21 cellular contexts compared by ENCODE assay signal in genomic region chr10:99339077-99339476, GRCh38. TPM values are rescaled to one million over a fixed set of nuclear protein-coding genes. Genes with fewer than 3 reads are reported as not detected.
A peak's percentile ranks its signal among the peaks of the same experiment; 100 is the strongest.
DNase-seq lines count a peak whose midpoint lies in the region; FAIRE-seq and TF ChIP-seq lines count a peak whose summit lies in the region.
"Had no signal": no experiment of that assay in that cellular context is flagged by ENCODE, and none has a peak within 500 bp of the region (broad histone marks: within the 10 kb centered on the region; RNA-seq: fewer than 3 reads in every experiment).

No MANE protein-coding gene starts in this region.

- no peaks in the 10 kb centered on the region for H3K4me1 ChIP-seq in colonic mucosa
- H3K4me1 ChIP-seq: tibial nerve had no signal

- peak; percentile 28 for FAIRE-seq in GM12891 (lab: Jason Lieb, UNC)
- FAIRE-seq in RCC 7860 (lab: Jason Lieb, UNC): no peak

- H3K4me3 ChIP-seq in colonic mucosa: no peak overlapping the region
- H3K4me3 ChIP-seq: tibial nerve had no signal

- DNase-seq in GM12891 (ENCODE audit: insufficient read length, low spot score): no peak
- DNase-seq in RCC 7860 (ENCODE audit: low spot score): peak; percentile 18
- peak; percentile 8 for DNase-seq in iris pigment epithelial cell (ENCODE audit: low read depth)
- no peak for DNase-seq in stimulated activated CD4-positive, alpha-beta T cell treated with anti-CD3 and anti-CD28 coated beads, Interleukin-2, amount 100 ng/mL, for 24 hours
- DNase-seq in colonic mucosa: no peak
- no peak for DNase-seq in G401 (ENCODE audit: low spot score)
- no peak for DNase-seq in stimulated activated CD4-positive, alpha-beta T cell treated with anti-CD3 and anti-CD28 coated beads, Interleukin-1b, Interleukin-23, amount 100 ng/mL, for 48 hours
- DNase-seq: activated CD4-positive, alpha-beta T cell treated with anti-CD3 and anti-CD28 coated beads, Interleukin-2, amount 50 U/mL, for 4 hours; activated naive CD4-positive, alpha-beta T cell treated with anti-CD3 and anti-CD28 coated beads, Interleukin-2, amount 10 ng/mL, durations not matched to agents 7 days and 5 days; activated T-cell treated with anti-CD3 and anti-CD28 coated beads, Interleukin-2, amount 50 U/mL, for 1 hour; dorsolateral prefrontal cortex; head of caudate nucleus; NCI-H1417; NCI-H2171; nephron progenitor cell; RPMI8226; stimulated activated naive B cell treated with anti-CD40 and anti-IgM and Interleukin-4, amounts not matched to agents 10 μg/mL and 1 μg/mL and 100 μg/mL, for 72 hours had no signal

- no peaks in the 10 kb centered on the region for H3K36me3 ChIP-seq in colonic mucosa
- H3K36me3 ChIP-seq: tibial nerve had no signal

- H3K9me3 ChIP-seq in colonic mucosa: no peaks in the 10 kb centered on the region
- H3K9me3 ChIP-seq: tibial nerve had no signal

- intact Hi-C loops in colonic mucosa (cut with DNase I): no loop called here

- H3K27ac ChIP-seq in 22Rv1 (peak overlapping the region; percentile 68; the same call in 1 of the 2 replicates), colonic mucosa (no peak overlapping the region)
- H3K27ac ChIP-seq: HL-60, tibial nerve had no signal

- no peak overlapping the region for H3K9ac ChIP-seq in colonic mucosa (ENCODE audit: low read depth in 2 of 2, low read length in 2 of 2)

- no peaks in the 10 kb centered on the region for H3K27me3 ChIP-seq in colonic mucosa
- H3K27me3 ChIP-seq: dorsolateral prefrontal cortex, tibial nerve had no signal

- in situ Hi-C loops in G401 (cut with HindIII; ENCODE audit: low sequenced_read_pairs): no loop called here

- no peak for TF ChIP-seq POLR2A in GM12891 (IDR thresholded peaks at IDR 0.05; ENCODE audit: low read depth, low read length)

- no peak for TF ChIP-seq CTCF in 22Rv1 (IDR thresholded peaks at IDR 0.05)
- no peak for TF ChIP-seq CTCF in colonic mucosa (IDR thresholded peaks at IDR 0.05)

TF ChIP-seq in GM12891, 5 proteins besides CTCF, POLR2A, EP300 and RAD21:
- TF ChIP-seq POLR2AphosphoS5 (IDR thresholded peaks at IDR 0.05; ENCODE audit: low read depth, low read length) (no peak), POU2F2 (IDR thresholded peaks at IDR 0.05; ENCODE audit: low read depth, low read length) (no peak), TAF1 (IDR thresholded peaks at IDR 0.05; ENCODE audit: low read depth, low read length) (no peak), PAX5 (IDR thresholded peaks at IDR 0.05; ENCODE audit: insufficient read depth, low read length, severe bottlenecking) (no peak), SPI1 (IDR thresholded peaks at IDR 0.05; ENCODE audit: low read depth, low read length) (no peak)

RNA-seq across cellular contexts. Expression of gene CNNM1, which starts 9.9 kb away (rescaled TPM):
- 0.04 TPM for polyA plus RNA-seq in GM12891 (2012; ENCODE audit: low read depth, missing spikeins)
- total RNA-seq in colonic mucosa: under 1 TPM; 0.27 to 0.35 TPM
- 0.37 and 0.81 TPM in 2 replicates for total RNA-seq in G401 (2014; rRNA removed; shearing (Covaris generic))
- total RNA-seq: H4 had no signal

Comparison
In these comparisons a context has a peak if more than half of its experiments do, and no peak if none do; other contexts are left out.
1. DNase-seq: peak in RCC 7860 (single experiment) and iris pigment epithelial cell (single experiment); none in GM12891 (single experiment), stimulated activated CD4-positive, alpha-beta T cell treated with anti-CD3 and anti-CD28 coated beads, Interleukin-2, amount 100 ng/mL, for 24 hours (0 of 2), colonic mucosa (single experiment), G401 (single experiment) and stimulated activated CD4-positive, alpha-beta T cell treated with anti-CD3 and anti-CD28 coated beads, Interleukin-1b, Interleukin-23, amount 100 ng/mL, for 48 hours (single experiment).